14 cellular contexts compared by ENCODE assay signal in the genomic region with DNA sequence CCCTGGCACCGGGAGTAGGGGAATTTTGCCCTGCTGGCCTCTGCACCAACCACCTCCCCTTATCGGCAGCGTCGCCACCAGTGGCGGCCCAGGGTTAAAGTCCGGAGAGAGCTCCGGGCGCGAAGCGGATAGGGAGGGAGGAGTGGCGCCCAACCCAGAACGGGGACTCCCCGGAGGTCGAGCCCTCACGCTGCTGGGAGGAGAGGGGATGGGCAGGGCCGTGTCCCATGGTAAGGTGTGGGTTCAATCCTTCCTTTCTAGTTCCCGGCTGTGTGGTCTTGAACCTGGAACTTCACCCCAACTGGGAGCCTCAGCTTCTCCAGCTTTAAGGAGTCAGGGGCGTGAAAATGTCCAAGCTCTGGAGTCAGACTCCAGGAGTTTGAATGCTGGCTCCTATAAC. TPM values are rescaled to one million over a fixed set of nuclear protein-coding genes. Genes with fewer than 3 reads are reported as not detected.
DNase-seq lines count a peak whose midpoint lies in the region; ATAC-seq, FAIRE-seq and TF ChIP-seq lines count a peak whose summit lies in the region.
"Had no signal": no experiment of that assay in that cellular context is flagged by ENCODE, and none has a peak within 500 bp of the region (broad histone marks: within the 10 kb centered on the region; RNA-seq: fewer than 3 reads in every experiment).

No MANE protein-coding gene starts in this region.

- H3K36me3 ChIP-seq in endocrine pancreas (ENCODE audit: control insufficient read depth, insufficient read depth, low read length) (no peaks in the 10 kb centered on the region), mucosa of descending colon (ENCODE audit: low read depth) (no peaks in the 10 kb centered on the region), breast epithelium (no peaks in the 10 kb centered on the region)

- ATAC-seq in A549 (peak; percentile 73 to 77), mucosa of descending colon (peak; percentile 89), GM19452 (IDR thresholded peaks at IDR 0.05; ENCODE audit: unreplicated experiment) (no peak)

- no peak for TF ChIP-seq CTCF in A549 (IDR thresholded peaks at IDR 0.05)
- TF ChIP-seq CTCF in mucosa of descending colon (IDR thresholded peaks at IDR 0.05): no peak
- no peak for TF ChIP-seq CTCF in breast epithelium (IDR thresholded peaks at IDR 0.05)

- peak; percentile 80 to 91 for DNase-seq in A549 (ENCODE audit: low read depth in 1 of 2, low spot score in 1 of 2)
- DNase-seq in HuH-7.5 (ENCODE audit: low spot score): peak; percentile 63
- DNase-seq in mucosa of descending colon: peak; percentile 89 to 94 (median 94)
- no peak for DNase-seq in iPS-NIHi11 (ENCODE audit: low spot score)
- no peak for DNase-seq in breast epithelium (ENCODE audit: low spot score in 2 of 2)
- no peak for DNase-seq in GM19239 (ENCODE audit: insufficient read length, low spot score)
- DNase-seq: immature natural killer cell; NCI-H187 treated with DMSO at 0.1 percent for 48 hours; stimulated activated CD4-positive, alpha-beta T cell treated with anti-CD3 and anti-CD28 coated beads, Interleukin-4, amount 100 ng/mL, for 4 hours; substantia nigra had no signal

- TF ChIP-seq POLR2A in A549 (IDR thresholded peaks at IDR 0.05; ENCODE audit: low read length) (no peak), breast epithelium (IDR thresholded peaks at IDR 0.05) (no peak)

- peak; percentile 31 to 37; a peak in 1 of 5 replicates for TF ChIP-seq RAD21 in A549 (conservative IDR thresholded peaks at IDR 0.05 in 1 of 2, IDR thresholded peaks at IDR 0.05 in 1 of 2)

- peak overlapping the region; percentile 25 for H3K9ac ChIP-seq in endocrine pancreas (ENCODE audit: control insufficient read depth, insufficient read depth, low read length)

- CTCF ChIA-PET in A549 (lab: Yijun Ruan, JAX): interaction anchor here (0.6 to 42.5 kb wide), 15 partner anchors 9 to 155 kb away, joined by 3 to 1899 read pairs (median 43); a partner anchor contains a TSS

- H3K9me3 ChIP-seq in A549: no peaks in the 10 kb centered on the region
- H3K9me3 ChIP-seq in endocrine pancreas (ENCODE audit: control insufficient read depth, low read length): no peaks in the 10 kb centered on the region
- H3K9me3 ChIP-seq in mucosa of descending colon: no peaks in the 10 kb centered on the region
- H3K9me3 ChIP-seq in breast epithelium: no peaks in the 10 kb centered on the region

- peak overlapping the region; percentile 97 for H3K27ac ChIP-seq in A549
- H3K27ac ChIP-seq in breast epithelium: no peak overlapping the region
- H3K27ac ChIP-seq: GM23248 had no signal

- H3K4me2 ChIP-seq in A549: peak overlapping the region; percentile 89

- H3K27me3 ChIP-seq in endocrine pancreas (ENCODE audit: control insufficient read depth, insufficient read depth, low read length) (no peaks in the 10 kb centered on the region), breast epithelium (no peaks in the 10 kb centered on the region)

- H3K4me3 ChIP-seq in A549 (peak overlapping the region; percentile 38), endocrine pancreas (ENCODE audit: control insufficient read depth, insufficient read depth, low read length) (no peak overlapping the region), mucosa of descending colon (no peak overlapping the region), breast epithelium (peak overlapping the region in 1 of 3 donors; percentile 42)
- H3K4me3 ChIP-seq: GM23248 had no signal

- H3K4me1 ChIP-seq in A549 (peaks cover 75% of the 10 kb centered on the region), endocrine pancreas (ENCODE audit: control insufficient read depth, insufficient read depth, low read length) (no peaks in the 10 kb centered on the region), mucosa of descending colon (ENCODE audit: low read depth) (peaks cover 30% of the 10 kb centered on the region), breast epithelium (no peaks in the 10 kb centered on the region)

- POLR2A ChIA-PET in A549 (lab: Yijun Ruan, JAX): interaction anchor here (0.6 to 3.7 kb wide), 13 partner anchors 11 to 59 kb away, joined by 4 to 53 read pairs (median 20); a partner anchor contains a TSS

- FAIRE-seq in A549 (lab: Jason Lieb, UNC) (no peak), GM19239 (lab: Jason Lieb, UNC) (no peak)

- TF ChIP-seq EP300 in A549 (IDR thresholded peaks at IDR 0.05): peak; percentile 38 to 63; a peak in 3 of 5 replicates

- WGBS in A549 (ENCODE audit: missing lambda C conversion rate): 3% methylated on average over 14 of the region's 18 CpGs

- intact Hi-C loops in mucosa of descending colon (cut with DNase I, micrococcal nuclease) (no loop called here), breast epithelium (cut with DNase I; ENCODE audit: low total_unique reads) (no loop called here)

TF ChIP-seq in A549, 52 proteins besides CTCF, POLR2A, EP300 and RAD21:
- TF ChIP-seq EHF (CRISPR knock-in tag; IDR thresholded peaks at IDR 0.05) (peak; percentile 87), GATA3 (IDR thresholded peaks at IDR 0.05; ENCODE audit: borderline replicate concordance) (peak; percentile 79), MYC (IDR thresholded peaks at IDR 0.05; ENCODE audit: borderline replicate concordance, low read length) (0 out of 2 replicates have a peak, but pooled peaks have one; percentile 20), HOXB5 (CRISPR knock-in tag; IDR thresholded peaks at IDR 0.05) (peak; percentile 50; the same call in 1 of the 2 replicates), ESRRA (IDR thresholded peaks at IDR 0.05; ENCODE audit: borderline replicate concordance, low read length) (peak; percentile 82), JUNB (IDR thresholded peaks at IDR 0.05) (no peak), CEBPB (IDR thresholded peaks at IDR 0.05) (0 out of 4 replicates have a peak, but pooled peaks of 1 of the 2 experiments have one; percentile 34), JUN (IDR thresholded peaks at IDR 0.05) (peak in 1 of 2 experiments; percentile 27; a peak in 2 of 5 replicates), HOXA7 (CRISPR knock-in tag; IDR thresholded peaks at IDR 0.05) (no peak)
- TF ChIP-seq, protein P1, sequence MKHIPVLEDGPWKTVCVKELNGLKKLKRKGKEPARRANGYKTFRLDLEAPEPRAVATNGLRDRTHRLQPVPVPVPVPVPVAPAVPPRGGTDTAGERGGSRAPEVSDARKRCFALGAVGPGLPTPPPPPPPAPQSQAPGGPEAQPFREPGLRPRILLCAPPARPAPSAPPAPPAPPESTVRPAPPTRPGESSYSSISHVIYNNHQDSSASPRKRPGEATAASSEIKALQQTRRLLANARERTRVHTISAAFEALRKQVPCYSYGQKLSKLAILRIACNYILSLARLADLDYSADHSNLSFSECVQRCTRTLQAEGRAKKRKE (CRISPR knock-in tag; IDR thresholded peaks at IDR 0.05; ENCODE audit: low read depth): no peak
- TF ChIP-seq, protein P2, sequence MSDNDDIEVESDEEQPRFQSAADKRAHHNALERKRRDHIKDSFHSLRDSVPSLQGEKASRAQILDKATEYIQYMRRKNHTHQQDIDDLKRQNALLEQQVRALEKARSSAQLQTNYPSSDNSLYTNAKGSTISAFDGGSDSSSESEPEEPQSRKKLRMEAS (IDR thresholded peaks at IDR 0.05): peak; percentile 35

RNA-seq across cellular contexts. Expression of a gene that starts 23.3 kb away (rescaled TPM):
- polyA plus RNA-seq in A549 (2011; rRNA removed): 22.6 and 25.3 TPM in 2 replicates
- 103 and 138 TPM in 2 replicates for polyA plus RNA-seq in A549 (2012; cell fraction: cytosol; rRNA removed)
- polyA plus RNA-seq in A549 (2012; cell fraction: nucleus; rRNA removed): 302 and 387 TPM in 2 replicates
- 49.6 to 80.7 TPM (median 72.1 TPM) in 3 replicates for polyA plus RNA-seq in A549 (2017; fragmentation: RNase III; extraction: RNeasy Plus Mini Kit Qiagen cat#74134 plus additional on column Dnase treatment)
- polyA minus RNA-seq in A549 (2011; rRNA and poly(A)+ RNA removed): 27.4 and 33.8 TPM in 2 replicates
- total RNA-seq in mucosa of descending colon: 100 to 1,000 TPM in 1 of 3 donors, 10 to 100 TPM in 2; 78.9 to 145 (median 90.6) TPM
- 10 to 100 TPM in 2 of 3 donors, 1 to 10 TPM in 1; 4.3 to 37.6 (median 34.4) TPM for total RNA-seq in breast epithelium

RNA-seq across cellular contexts. Expression of a gene that starts 26.3 kb away (rescaled TPM):
- polyA plus RNA-seq in A549 (2011; rRNA removed) (not detected in 2 replicates), A549 (2017; fragmentation: RNase III; extraction: RNeasy Plus Mini Kit Qiagen cat#74134 plus additional on column Dnase treatment) (0.08 to 0.11 TPM in 2 of 3 replicates, not detected in the other)
- polyA plus RNA-seq in A549 (2012; cell fraction: cytosol; rRNA removed): 0.03 TPM in 1 of 2 replicates, not detected in the other
- polyA plus RNA-seq in A549 (2012; cell fraction: nucleus; rRNA removed): 0.34 and 0.50 TPM in 2 replicates
- polyA minus RNA-seq in A549 (2011; rRNA and poly(A)+ RNA removed): 0.34 and 0.58 TPM in 2 replicates
- total RNA-seq in mucosa of descending colon (under 1 TPM in 1 of 3 donors, not detected in 2; 0.17 TPM), breast epithelium (not detected)
- total RNA-seq: epithelial cell of proximal tubule, GM23248 had no signal
- polyA plus RNA-seq: GM23248, immature natural killer cell had no signal

RNA-seq across cellular contexts. Expression of a gene that starts 52.4 kb away (rescaled TPM):
- not detected in 2 replicates for polyA plus RNA-seq in A549 (2011; rRNA removed)
- 0.09 and 0.16 TPM in 2 replicates for polyA plus RNA-seq in A549 (2012; cell fraction: cytosol; rRNA removed)
- polyA plus RNA-seq in A549 (2012; cell fraction: nucleus; rRNA removed): 0.16 and 0.21 TPM in 2 replicates
- polyA plus RNA-seq in A549 (2017; fragmentation: RNase III; extraction: RNeasy Plus Mini Kit Qiagen cat#74134 plus additional on column Dnase treatment): not detected in 3 replicates
- 0.29 TPM in 1 of 2 replicates, not detected in the other for polyA minus RNA-seq in A549 (2011; rRNA and poly(A)+ RNA removed)
- total RNA-seq in mucosa of descending colon: 10 to 100 TPM; 36.5 to 92.6 (median 59.1) TPM
- 10 to 100 TPM in 2 of 3 donors, not detected in 1; 15.7 to 18.1 TPM for total RNA-seq in breast epithelium
- total RNA-seq: GM23248 had no signal
- polyA plus RNA-seq: GM23248, immature natural killer cell had no signal

RNA-seq across cellular contexts. Expression of a gene that starts 54.0 kb away (rescaled TPM):
- polyA plus RNA-seq in A549 (2011; rRNA removed) (8.2 and 13.7 TPM in 2 replicates), A549 (2017; fragmentation: RNase III; extraction: RNeasy Plus Mini Kit Qiagen cat#74134 plus additional on column Dnase treatment) (7.2 to 10.3 TPM (median 9.7 TPM) in 3 replicates)
- polyA plus RNA-seq in A549 (2012; cell fraction: cytosol; rRNA removed): 10.0 and 12.3 TPM in 2 replicates
- 75.3 and 87.9 TPM in 2 replicates for polyA plus RNA-seq in A549 (2012; cell fraction: nucleus; rRNA removed)
- 13.7 and 14.9 TPM in 2 replicates for polyA minus RNA-seq in A549 (2011; rRNA and poly(A)+ RNA removed)
- total RNA-seq in mucosa of descending colon (1 to 10 TPM; 5.8 to 8.0 (median 6.9) TPM), breast epithelium (1 to 10 TPM in 2 of 3 donors, under 1 TPM in 1; 0.96 to 5.3 (median 4.9) TPM)

Comparison
In these comparisons a context has a peak if more than half of its experiments do, and no peak if none do; other contexts are left out.
1. DNase-seq: peak in A549 (2 of 2), HuH-7.5 (single experiment) and mucosa of descending colon (3 of 3); none in iPS-NIHi11 (single experiment), breast epithelium (0 of 2) and GM19239 (single experiment).
2. H3K27ac ChIP-seq: peak in A549 (2 of 2); none in breast epithelium (0 of 2).